ENCODE assay signal across 15 cellular contexts in the genomic region with DNA sequence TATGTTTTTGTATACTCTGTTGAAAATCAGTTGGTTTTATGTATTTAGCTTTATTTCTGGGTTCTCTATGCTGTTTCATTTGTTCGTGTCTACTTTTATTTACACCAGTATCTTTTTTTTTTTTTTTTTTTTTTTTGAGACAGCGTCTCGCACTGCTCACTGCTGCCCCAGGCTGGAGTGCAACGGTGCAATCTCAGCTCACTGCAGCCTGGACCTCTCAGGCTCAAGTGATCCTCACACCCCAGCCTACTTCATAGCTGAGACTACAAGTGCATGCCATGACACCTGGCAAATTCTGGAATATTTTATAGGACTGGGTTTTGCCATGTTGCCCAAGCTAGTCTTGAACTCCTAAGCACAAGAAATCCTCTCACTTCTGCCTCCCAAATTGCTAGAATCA.
"Had no signal": no experiment of that assay in that cellular context is flagged by ENCODE, and none has a peak within 500 bp of the region (broad histone marks: within the 10 kb centered on the region; RNA-seq: fewer than 3 reads in every experiment).

No MANE protein-coding gene starts in this region.

- H3K9me3 Mint-ChIP-seq: nephron, type B pancreatic cell had no signal

- H3K27me3 ChIP-seq: adrenal gland, cardiac muscle cell, esophagus squamous epithelium, suprapubic skin had no signal

- H3K9me3 ChIP-seq: adrenal gland, esophagus squamous epithelium, psoas muscle, suprapubic skin had no signal

- H3K4me3 Mint-ChIP-seq: activated CD4-positive, alpha-beta memory T cell treated with anti-CD3 and anti-CD28 coated beads, Interleukin-2, amount 10 ng/mL, durations not matched to agents 7 days and 5 days; activated CD4-positive, alpha-beta T cell treated with anti-CD3 and anti-CD28 coated beads for 36 hours; activated T-cell treated with anti-CD3 and anti-CD28 coated beads, Interleukin-2, amount 50 U/mL, for 24 hours; nephron; type B pancreatic cell had no signal

- H3K4me1 Mint-ChIP-seq: activated CD4-positive, alpha-beta memory T cell treated with anti-CD3 and anti-CD28 coated beads, Interleukin-2, amount 10 ng/mL, durations not matched to agents 7 days and 5 days; activated CD4-positive, alpha-beta T cell treated with anti-CD3 and anti-CD28 coated beads for 36 hours; nephron had no signal

- H3K4me3 ChIP-seq: adrenal gland, cardiac muscle cell, esophagus squamous epithelium, psoas muscle, suprapubic skin had no signal

- H3K27ac Mint-ChIP-seq: activated CD4-positive, alpha-beta memory T cell treated with anti-CD3 and anti-CD28 coated beads, Interleukin-2, amount 10 ng/mL, durations not matched to agents 7 days and 5 days; activated CD4-positive, alpha-beta T cell treated with anti-CD3 and anti-CD28 coated beads for 36 hours; activated T-cell treated with anti-CD3 and anti-CD28 coated beads, Interleukin-2, amount 50 U/mL, for 24 hours; nephron; type B pancreatic cell had no signal

- H3K4me1 ChIP-seq: adrenal gland, esophagus squamous epithelium, psoas muscle, suprapubic skin had no signal

- H3K27ac ChIP-seq: adrenal gland, cardiac muscle cell, esophagus squamous epithelium, psoas muscle, suprapubic skin, WERI-Rb-1 had no signal

- H3K27me3 Mint-ChIP-seq: activated CD4-positive, alpha-beta memory T cell treated with anti-CD3 and anti-CD28 coated beads, Interleukin-2, amount 10 ng/mL, durations not matched to agents 7 days and 5 days; activated CD4-positive, alpha-beta T cell treated with anti-CD3 and anti-CD28 coated beads for 36 hours; activated T-cell treated with anti-CD3 and anti-CD28 coated beads, Interleukin-2, amount 50 U/mL, for 24 hours; type B pancreatic cell had no signal

- H3K36me3 ChIP-seq: adrenal gland, cardiac muscle cell, esophagus squamous epithelium, suprapubic skin, WERI-Rb-1 had no signal

- H3K36me3 Mint-ChIP-seq: type B pancreatic cell had no signal

- DNase-seq: activated CD4-positive, alpha-beta memory T cell treated with anti-CD3 and anti-CD28 coated beads, Interleukin-2, amount 10 ng/mL, durations not matched to agents 7 days and 5 days; activated CD4-positive, alpha-beta T cell treated with anti-CD3 and anti-CD28 coated beads for 36 hours; activated naive CD4-positive, alpha-beta T cell treated with anti-CD3 and anti-CD28 coated beads, Interleukin-2, amount 50 U/mL, for 16 hours; activated T-cell treated with anti-CD3 and anti-CD28 coated beads, Interleukin-2, amount 50 U/mL, for 24 hours; adrenal gland; esophagus squamous epithelium; hippocampal formation; kidney glomerular epithelial cell; psoas muscle; stimulated activated naive CD8-positive, alpha-beta T cell treated with anti-CD3 and anti-CD28 coated beads, Interleukin-15, Interleukin-2, amounts not matched to agents 100 U/mL and 50 U/mL, for 24 hours; WERI-Rb-1 had no signal
